In genomic region chr3:32577621-32578556, GRCh38 we compare ENCODE assay signal across 9 cellular contexts. TPM values are rescaled to one million over a fixed set of nuclear protein-coding genes. Genes with fewer than 3 reads are reported as not detected.
DNase-seq lines count a peak whose midpoint lies in the region; ATAC-seq and TF ChIP-seq lines count a peak whose summit lies in the region.
"Had no signal": no experiment of that assay in that cellular context is flagged by ENCODE, and none has a peak within 500 bp of the region (broad histone marks: within the 10 kb centered on the region; RNA-seq: fewer than 3 reads in every experiment).

No MANE protein-coding gene starts in this region.

- no peaks in the 10 kb centered on the region for H3K4me1 ChIP-seq in PC-9 (replicated peaks; ENCODE audit: insufficient read depth)
- H3K4me1 ChIP-seq: body of pancreas had no signal

- intact Hi-C loops in PC-9 (cut with micrococcal nuclease; ENCODE audit: unreplicated experiment) = no loop called here

- no peaks in the 10 kb centered on the region for H3K9me3 ChIP-seq in PC-9 (ENCODE audit: insufficient read depth, low read depth)
- H3K9me3 ChIP-seq: body of pancreas had no signal

- ATAC-seq in GM18517 (IDR thresholded peaks at IDR 0.05; ENCODE audit: unreplicated experiment) (peak; percentile 97), HG02970 (IDR thresholded peaks at IDR 0.05; ENCODE audit: low FRiP score, unreplicated experiment) (peak; percentile 69)
- peak; percentile 77 for ATAC-seq in stimulated activated naive CD8-positive, alpha-beta T cell treated with anti-CD3 and anti-CD28 coated beads, Interleukin-15, Interleukin-2, amounts not matched to agents 100 U/mL and 50 U/mL, for 24 hours
- ATAC-seq: body of pancreas had no signal

- DNase-seq in AG08396 (ENCODE audit: low spot score) = peak; percentile 56
- peak; percentile 65 for DNase-seq in fibroblast of the aortic adventitia (ENCODE audit: low read depth)
- DNase-seq in stimulated activated naive CD8-positive, alpha-beta T cell treated with anti-CD3 and anti-CD28 coated beads, Interleukin-15, Interleukin-2, amounts not matched to agents 100 U/mL and 50 U/mL, for 24 hours = peak; percentile 9
- no peak for DNase-seq in PC-9
- no peak for DNase-seq in GOT3 (lab: John Stamatoyannopoulos, UW)

- 0 out of 2 replicates have a peak, but pooled peaks have one; percentile 16 for TF ChIP-seq POLR2A in Raji (IDR thresholded peaks at IDR 0.05; ENCODE audit: insufficient read depth, low read depth, low read length)

- BruUV-seq in PC-9 (replicated peaks; lab: Mats Ljungman, UMichigan) = no TSS peak

- H3K4me3 ChIP-seq in fibroblast of the aortic adventitia (ENCODE audit: low read depth, low read length) (peak overlapping the region; percentile 48), PC-9 (no peak overlapping the region)
- H3K4me3 ChIP-seq: body of pancreas had no signal

- CTCF ChIA-PET in PC-9 (lab: Charles Lee) = no interaction called here

- H4K20me1 ChIP-seq in PC-9 (ENCODE audit: insufficient read depth) = no peaks in the 10 kb centered on the region

- no peaks in the 10 kb centered on the region for H3K36me3 ChIP-seq in PC-9 (ENCODE audit: low read depth)

- no peak overlapping the region for H3K4me2 ChIP-seq in PC-9

- no peak overlapping the region for H2AFZ ChIP-seq in PC-9

- no peaks in the 10 kb centered on the region for H3F3A ChIP-seq in PC-9 (ENCODE audit: insufficient read depth, low read depth)

- no peaks in the 10 kb centered on the region for H3K79me2 ChIP-seq in PC-9 (ENCODE audit: low read depth)

- no peak overlapping the region for H3K27ac ChIP-seq in PC-9

- TF ChIP-seq CTCF in fibroblast of the aortic adventitia (IDR thresholded peaks at IDR 0.05; ENCODE audit: insufficient read depth, low read length) (no peak), PC-9 (conservative IDR thresholded peaks at IDR 0.05) (no peak)

- H3K27me3 ChIP-seq in PC-9 (ENCODE audit: insufficient read depth, low read depth) = no peaks in the 10 kb centered on the region
- H3K27me3 ChIP-seq: body of pancreas had no signal

- POLR2A ChIA-PET in PC-9 (lab: Charles Lee; ENCODE audit: unreplicated experiment) = interaction anchor here (0.7 kb wide), 1 partner anchor 171 kb away, joined by 3 read pairs; no protein-coding TSS in a partner anchor

- no peaks in the 10 kb centered on the region for H3K9me2 ChIP-seq in PC-9 (ENCODE audit: insufficient read depth)

RNA-seq across cellular contexts. Expression of gene DYNC1LI1, which starts 7.2 kb away (rescaled TPM):
- total RNA-seq in fibroblast of the aortic adventitia (ENCODE audit: low replicate concordance) (42.5 and 84.3 TPM in 2 replicates), PC-9 (2021) (30.1 and 32.3 TPM in 2 replicates)

Comparison
In these comparisons a context has a peak if more than half of its experiments do, and no peak if none do; other contexts are left out.
1. DNase-seq: peak in AG08396 (single experiment), fibroblast of the aortic adventitia (single experiment) and stimulated activated naive CD8-positive, alpha-beta T cell treated with anti-CD3 and anti-CD28 coated beads, Interleukin-15, Interleukin-2, amounts not matched to agents 100 U/mL and 50 U/mL, for 24 hours (single experiment); none in PC-9 (0 of 2) and GOT3 (single experiment).
2. Peak in every context shown above with its lines, with median percentiles within 50 percentile points of each other: ATAC-seq.